24 cellular contexts compared by ENCODE assay signal in genomic region chrX:17040711-17041110, GRCh38.
"Had no signal": no experiment of that assay in that cellular context is flagged by ENCODE, and none has a peak within 500 bp of the region (broad histone marks: within the 10 kb centered on the region; RNA-seq: fewer than 3 reads in every experiment).

No MANE protein-coding gene starts in this region.

- H3K27ac ChIP-seq: gastrocnemius medialis, lower lobe of right lung, neural progenitor cell, prostate gland, right atrium auricular region, skin epidermis, spleen, suprapubic skin, transverse colon, upper lobe of right lung, uterus had no signal

- H3K9me3 ChIP-seq: gastrocnemius medialis, lower lobe of right lung, prostate gland, right atrium auricular region, sigmoid colon, spleen, suprapubic skin, transverse colon, upper lobe of right lung, uterus had no signal

- H3K4me1 ChIP-seq: gastrocnemius medialis, neural progenitor cell, prostate gland, suprapubic skin, transverse colon, upper lobe of right lung, uterus had no signal

- H3K4me2 ChIP-seq: neural progenitor cell had no signal

- H3K4me3 ChIP-seq: dorsolateral prefrontal cortex, gastrocnemius medialis, lower lobe of right lung, neural progenitor cell, prostate gland, right atrium auricular region, sigmoid colon, skin epidermis, spleen, suprapubic skin, transverse colon, upper lobe of right lung, uterus had no signal

- FAIRE-seq: colon, keratinocyte had no signal

- DNase-seq: dorsolateral prefrontal cortex; effector CD4-positive, alpha-beta T cell; gastrocnemius medialis; head of caudate nucleus; left ventricle myocardium superior; lower lobe of right lung; naive B cell; sigmoid colon; spleen; stimulated activated CD4-positive, alpha-beta T cell treated with anti-CD3 and anti-CD28 coated beads, Interleukin-4, amount 100 ng/mL, for 1 hour; stimulated activated CD8-positive, alpha-beta memory T cell treated with anti-CD3 and anti-CD28 coated beads, Interleukin-4, amount 100 ng/mL, for 48 hours; stimulated activated naive CD4-positive, alpha-beta T cell; stimulated activated naive CD8-positive, alpha-beta T cell treated with anti-CD3 and anti-CD28 coated beads, Interleukin-15, amount 100 ng/mL, for 72 hours; transverse colon; upper lobe of right lung; uterus had no signal

- H3K36me3 ChIP-seq: gastrocnemius medialis, lower lobe of right lung, neural progenitor cell, prostate gland, right atrium auricular region, sigmoid colon, spleen, suprapubic skin, transverse colon, upper lobe of right lung, uterus had no signal

- H3K27me3 ChIP-seq: gastrocnemius medialis, neural progenitor cell, right atrium auricular region, sigmoid colon, spleen, suprapubic skin, transverse colon, upper lobe of right lung, uterus had no signal

- H2AFZ ChIP-seq: neural progenitor cell had no signal

- H3K9ac ChIP-seq: neural progenitor cell had no signal

- ATAC-seq: gastrocnemius medialis; left ventricle myocardium superior; lower lobe of right lung; natural killer cell treated with Interleukin-12 subunit alpha and Interleukin-12 subunit beta and Interleukin-15 and Interleukin-18, amount 100 ng/mL, for 72 hours; stimulated activated naive CD8-positive, alpha-beta T cell treated with anti-CD3 and anti-CD28 coated beads, Interleukin-15, amount 100 ng/mL, for 72 hours; upper lobe of right lung had no signal
